In the genomic region with DNA sequence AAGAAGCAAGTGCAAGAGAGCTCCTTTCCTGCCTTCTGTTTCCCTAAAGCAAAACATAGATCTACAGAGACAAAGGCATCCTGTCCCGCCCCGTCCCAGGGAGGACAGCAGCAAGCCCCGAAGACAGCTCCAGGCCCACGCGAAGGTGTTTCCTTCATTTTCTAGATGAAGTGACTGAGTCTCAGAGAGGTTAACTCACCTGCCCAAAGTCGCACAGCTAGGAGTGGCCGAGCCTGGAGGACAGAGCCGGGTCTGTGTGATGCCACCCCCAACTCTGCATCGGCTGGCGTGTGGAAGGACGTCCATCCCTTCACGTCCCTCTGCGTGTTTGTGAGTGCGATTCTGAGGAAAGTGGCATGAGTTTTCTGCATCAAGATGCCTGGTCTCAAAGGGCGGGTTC, we compare ENCODE assay signal across 22 cellular contexts.
A peak's percentile ranks its signal among the peaks of the same experiment; 100 is the strongest.
DNase-seq lines count a peak whose midpoint lies in the region; ATAC-seq and TF ChIP-seq lines count a peak whose summit lies in the region.
"Had no signal": no experiment of that assay in that cellular context is flagged by ENCODE, and none has a peak within 500 bp of the region (broad histone marks: within the 10 kb centered on the region; RNA-seq: fewer than 3 reads in every experiment).

No MANE protein-coding gene starts in this region.

- peaks cover 59% of the 10 kb centered on the region for H3K36me3 Mint-ChIP-seq in activated T-cell treated with anti-CD3 and anti-CD28 coated beads, Interleukin-2, amount 50 U/mL, for 24 hours (ENCODE audit: low read depth)
- H3K36me3 Mint-ChIP-seq in activated T-cell treated with anti-CD3 and anti-CD28 coated beads, Interleukin-2, amount 50 U/mL, for 72 hours (ENCODE audit: insufficient read depth in 2 of 2): peaks cover 16 to 29% of the 10 kb centered on the region in 2 donors
- peaks cover 7 to 44% (median 41%) of the 10 kb centered on the region in 5 donors for H3K36me3 Mint-ChIP-seq in naive thymus-derived CD4-positive, alpha-beta T cell

- H3K4me3 Mint-ChIP-seq in activated T-cell treated with anti-CD3 and anti-CD28 coated beads, Interleukin-2, amount 50 U/mL, for 24 hours: no peak overlapping the region
- H3K4me3 Mint-ChIP-seq in activated T-cell treated with anti-CD3 and anti-CD28 coated beads, Interleukin-2, amount 50 U/mL, for 72 hours: no peak overlapping the region
- H3K4me3 Mint-ChIP-seq in naive thymus-derived CD4-positive, alpha-beta T cell: peak overlapping the region in 7 of 10 donors; percentile 10 to 83 (median 72)
- H3K4me3 Mint-ChIP-seq: HFFc6; immature natural killer cell; stimulated activated memory B cell treated with anti-CD40 and anti-IgM and Interleukin-4, amounts not matched to agents 10 μg/mL and 1 μg/mL and 100 μg/mL, for 72 hours had no signal

- no peak for TF ChIP-seq CTCF in RWPE1 (conservative IDR thresholded peaks at IDR 0.05; ENCODE audit: low read depth)

- H3K36me3 ChIP-seq in naive thymus-derived CD4-positive, alpha-beta T cell (ENCODE audit: control insufficient read depth in 2 of 3, insufficient read depth in 3 of 3, low read length in 3 of 3): peaks cover 0 to 6% (median 0%) of the 10 kb centered on the region in 3 experiments
- H3K36me3 ChIP-seq: left ventricle myocardium inferior, suprapubic skin had no signal

- H3K27ac ChIP-seq in RWPE1: peak overlapping the region; percentile 6
- no peak overlapping the region for H3K27ac ChIP-seq in naive thymus-derived CD4-positive, alpha-beta T cell (ENCODE audit: low read depth, low read length)
- H3K27ac ChIP-seq: BLaER1, esophagus squamous epithelium, left ventricle myocardium inferior, suprapubic skin had no signal

- H3K4me3 ChIP-seq in naive thymus-derived CD4-positive, alpha-beta T cell (ENCODE audit: low read length): no peak overlapping the region
- H3K4me3 ChIP-seq: BLaER1, esophagus squamous epithelium, left ventricle myocardium inferior, suprapubic skin had no signal

- no peaks in the 10 kb centered on the region for H3K27me3 ChIP-seq in naive thymus-derived CD4-positive, alpha-beta T cell (ENCODE audit: control insufficient read depth in 2 of 2, insufficient read depth in 2 of 2, low read length in 2 of 2)
- H3K27me3 ChIP-seq: esophagus squamous epithelium, suprapubic skin had no signal

- CTCF ChIA-PET in RWPE1 (lab: Yijun Ruan, JAX): no interaction called here
- CTCF ChIA-PET in naive thymus-derived CD4-positive, alpha-beta T cell (lab: Charles Lee): interaction anchor here (0.7 to 3.2 kb wide), 3 partner anchors 13 to 46 kb away, joined by 3 to 12 read pairs (median 4); no protein-coding TSS in a partner anchor

- H3K27ac Mint-ChIP-seq in activated T-cell treated with anti-CD3 and anti-CD28 coated beads, Interleukin-2, amount 50 U/mL, for 24 hours: peak overlapping the region; percentile 38
- H3K27ac Mint-ChIP-seq in activated T-cell treated with anti-CD3 and anti-CD28 coated beads, Interleukin-2, amount 50 U/mL, for 72 hours: no peak overlapping the region
- H3K27ac Mint-ChIP-seq in naive thymus-derived CD4-positive, alpha-beta T cell: peak overlapping the region; percentile 5 to 95 (median 76)
- H3K27ac Mint-ChIP-seq: HFFc6; immature natural killer cell; progenitor cell of endocrine pancreas; stimulated activated memory B cell treated with anti-CD40 and anti-IgM and Interleukin-4, amounts not matched to agents 10 μg/mL and 1 μg/mL and 100 μg/mL, for 72 hours had no signal

- intact Hi-C loops in naive thymus-derived CD4-positive, alpha-beta T cell (cut with micrococcal nuclease): no loop called here

- ATAC-seq in activated T-cell treated with anti-CD3 and anti-CD28 coated beads, Interleukin-2, amount 50 U/mL, for 72 hours (replicated peaks in 1 of 2): no peak
- ATAC-seq in naive thymus-derived CD4-positive, alpha-beta T cell: peak; percentile 36
- ATAC-seq in stimulated activated naive CD8-positive, alpha-beta T cell treated with anti-CD3 and anti-CD28 coated beads, Interleukin-15, Interleukin-2, amounts not matched to agents 100 U/mL and 50 U/mL, for 24 hours: no peak
- ATAC-seq: stimulated activated memory B cell treated with anti-CD40 and anti-IgM and Interleukin-4, amounts not matched to agents 10 μg/mL and 1 μg/mL and 100 μg/mL, for 72 hours had no signal

- no peaks in the 10 kb centered on the region for H3K27me3 Mint-ChIP-seq in activated T-cell treated with anti-CD3 and anti-CD28 coated beads, Interleukin-2, amount 50 U/mL, for 24 hours
- no peaks in the 10 kb centered on the region for H3K27me3 Mint-ChIP-seq in activated T-cell treated with anti-CD3 and anti-CD28 coated beads, Interleukin-2, amount 50 U/mL, for 72 hours (ENCODE audit: low read depth)
- no peaks in the 10 kb centered on the region for H3K27me3 Mint-ChIP-seq in naive thymus-derived CD4-positive, alpha-beta T cell
- H3K27me3 Mint-ChIP-seq: progenitor cell of endocrine pancreas; stimulated activated memory B cell treated with anti-CD40 and anti-IgM and Interleukin-4, amounts not matched to agents 10 μg/mL and 1 μg/mL and 100 μg/mL, for 72 hours had no signal

- POLR2A ChIA-PET in RWPE1 (lab: Yijun Ruan, JAX; ENCODE audit: low non-redundant PET): no interaction called here
- POLR2A ChIA-PET in naive thymus-derived CD4-positive, alpha-beta T cell (lab: Charles Lee): interaction anchor here (0.9 to 4.6 kb wide), 14 partner anchors 8 to 162 kb away, joined by 3 to 43 read pairs (median 4); no protein-coding TSS in a partner anchor

- peak; percentile 31 for DNase-seq in activated T-cell treated with anti-CD3 and anti-CD28 coated beads, Interleukin-2, amount 50 U/mL, for 24 hours
- DNase-seq in activated T-cell treated with anti-CD3 and anti-CD28 coated beads, Interleukin-2, amount 50 U/mL, for 72 hours: no peak
- DNase-seq in RWPE1 (ENCODE audit: low spot score) (no peak), NCI-H345 treated with DMSO at 0.1 percent for 48 hours (lab: John Stamatoyannopoulos, UW; ENCODE audit: unreplicated experiment) (no peak), NCI-H2227 treated with DMSO at 0.1 percent for 48 hours (lab: John Stamatoyannopoulos, UW) (no peak)
- peak; percentile 46 for DNase-seq in activated naive CD4-positive, alpha-beta T cell treated with anti-CD3 and anti-CD28 coated beads, Interleukin-2, amount 50 U/mL, for 16 hours
- peak in 4 of 9 donors; percentile 13 to 56 (median 44) for DNase-seq in naive thymus-derived CD4-positive, alpha-beta T cell
- no peak for DNase-seq in stimulated activated naive CD8-positive, alpha-beta T cell treated with anti-CD3 and anti-CD28 coated beads, Interleukin-15, Interleukin-2, amounts not matched to agents 100 U/mL and 50 U/mL, for 24 hours
- DNase-seq: COR-L47, esophagus squamous epithelium, GDM1, HFFc6, immature natural killer cell, left ventricle myocardium inferior, NCI-H2081 treated with DMSO at 0.1 percent for 48 hours, NCI-H446, SK-N-SH, T-helper 9 cell had no signal

- peaks cover 0 to 4% of the 10 kb centered on the region in 2 donors for H3K4me1 ChIP-seq in naive thymus-derived CD4-positive, alpha-beta T cell (ENCODE audit: control insufficient read depth in 2 of 2, insufficient read depth in 2 of 2, low read length in 2 of 2)
- H3K4me1 ChIP-seq: esophagus squamous epithelium, left ventricle myocardium inferior, suprapubic skin had no signal

- peaks cover 18% of the 10 kb centered on the region for H3K9me3 Mint-ChIP-seq in activated T-cell treated with anti-CD3 and anti-CD28 coated beads, Interleukin-2, amount 50 U/mL, for 24 hours
- H3K9me3 Mint-ChIP-seq in activated T-cell treated with anti-CD3 and anti-CD28 coated beads, Interleukin-2, amount 50 U/mL, for 72 hours: peaks cover 8 to 11% of the 10 kb centered on the region in 2 donors
- H3K9me3 Mint-ChIP-seq in naive thymus-derived CD4-positive, alpha-beta T cell: peaks cover 0 to 25% (median 13%) of the 10 kb centered on the region in 11 donors

- H3K4me1 Mint-ChIP-seq in activated T-cell treated with anti-CD3 and anti-CD28 coated beads, Interleukin-2, amount 50 U/mL, for 24 hours (ENCODE audit: low read depth): peaks cover 24% of the 10 kb centered on the region
- H3K4me1 Mint-ChIP-seq in activated T-cell treated with anti-CD3 and anti-CD28 coated beads, Interleukin-2, amount 50 U/mL, for 72 hours (ENCODE audit: low read depth): no peaks in the 10 kb centered on the region
- H3K4me1 Mint-ChIP-seq in naive thymus-derived CD4-positive, alpha-beta T cell: peaks cover 16 to 59% (median 36%) of the 10 kb centered on the region in 7 donors
- H3K4me1 Mint-ChIP-seq: immature natural killer cell; stimulated activated memory B cell treated with anti-CD40 and anti-IgM and Interleukin-4, amounts not matched to agents 10 μg/mL and 1 μg/mL and 100 μg/mL, for 72 hours had no signal

- H3K9me3 ChIP-seq in naive thymus-derived CD4-positive, alpha-beta T cell (ENCODE audit: control insufficient read depth in 2 of 3, low read length in 3 of 3): no peaks in the 10 kb centered on the region
- H3K9me3 ChIP-seq: suprapubic skin had no signal

Comparison
In these comparisons a context has a peak if more than half of its experiments do, and no peak if none do; other contexts are left out.
1. DNase-seq: peak in activated T-cell treated with anti-CD3 and anti-CD28 coated beads, Interleukin-2, amount 50 U/mL, for 24 hours (single experiment) and activated naive CD4-positive, alpha-beta T cell treated with anti-CD3 and anti-CD28 coated beads, Interleukin-2, amount 50 U/mL, for 16 hours (single experiment); none in activated T-cell treated with anti-CD3 and anti-CD28 coated beads, Interleukin-2, amount 50 U/mL, for 72 hours (0 of 2), RWPE1 (single experiment), NCI-H345 treated with DMSO at 0.1 percent for 48 hours (single experiment), stimulated activated naive CD8-positive, alpha-beta T cell treated with anti-CD3 and anti-CD28 coated beads, Interleukin-15, Interleukin-2, amounts not matched to agents 100 U/mL and 50 U/mL, for 24 hours (single experiment) and NCI-H2227 treated with DMSO at 0.1 percent for 48 hours (single experiment).
2. H3K4me3 Mint-ChIP-seq: peak in naive thymus-derived CD4-positive, alpha-beta T cell (7 of 10); none in activated T-cell treated with anti-CD3 and anti-CD28 coated beads, Interleukin-2, amount 50 U/mL, for 24 hours (single experiment) and activated T-cell treated with anti-CD3 and anti-CD28 coated beads, Interleukin-2, amount 50 U/mL, for 72 hours (0 of 2).